Comparison of ENCODE assay signal across 23 cellular contexts in the genomic region with DNA sequence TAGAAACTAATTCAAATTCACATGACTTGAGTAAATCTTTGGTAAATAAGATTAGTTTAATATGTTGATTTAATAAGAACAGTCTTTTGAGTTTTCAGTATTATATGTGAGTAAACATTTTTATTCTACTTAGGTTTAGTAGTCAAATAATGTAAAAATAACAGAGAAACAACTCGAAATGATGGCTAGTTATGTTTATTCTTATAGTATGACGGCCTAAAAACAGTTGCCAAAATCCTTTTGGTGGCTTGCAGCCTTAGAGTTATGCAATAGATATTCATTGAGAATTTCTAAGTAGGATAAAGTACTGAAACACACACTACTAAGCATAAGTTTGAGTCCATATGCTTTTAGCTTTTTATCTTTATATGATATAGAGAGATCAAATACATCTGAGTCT.
"Had no signal": no experiment of that assay in that cellular context is flagged by ENCODE, and none has a peak within 500 bp of the region (broad histone marks: within the 10 kb centered on the region; RNA-seq: fewer than 3 reads in every experiment).

No MANE protein-coding gene starts in this region.

- H3K4me2 ChIP-seq: SK-N-SH had no signal

- ATAC-seq: Panc1, PC-3 had no signal

- H3K9me3 ChIP-seq: MG63, SK-N-SH had no signal

- H3K4me3 ChIP-seq: MG63 had no signal

- H3K27ac ChIP-seq: HL-60, RWPE1 had no signal

- DNase-seq: KBM-7, MG63, NCI-H1092, NCI-H1105 treated with DMSO at 0.1 percent for 48 hours, NCI-H1417 treated with DMSO at 0.1 percent for 48 hours, NCI-H146, NCI-H1694 treated with DMSO at 0.1 percent for 48 hours, NCI-H1930, NCI-H2081, NCI-H2107, NCI-H2227 treated with DMSO at 0.1 percent for 48 hours, NCI-H524, NCI-H526 treated with DMSO at 0.1 percent for 48 hours, NCI-H748 treated with DMSO at 0.1 percent for 48 hours, PC-3, SHP77, SK-N-SH, SW 1271, T-helper 1 cell had no signal

- FAIRE-seq: HTR-8/SVneo had no signal
